In the genomic region with DNA sequence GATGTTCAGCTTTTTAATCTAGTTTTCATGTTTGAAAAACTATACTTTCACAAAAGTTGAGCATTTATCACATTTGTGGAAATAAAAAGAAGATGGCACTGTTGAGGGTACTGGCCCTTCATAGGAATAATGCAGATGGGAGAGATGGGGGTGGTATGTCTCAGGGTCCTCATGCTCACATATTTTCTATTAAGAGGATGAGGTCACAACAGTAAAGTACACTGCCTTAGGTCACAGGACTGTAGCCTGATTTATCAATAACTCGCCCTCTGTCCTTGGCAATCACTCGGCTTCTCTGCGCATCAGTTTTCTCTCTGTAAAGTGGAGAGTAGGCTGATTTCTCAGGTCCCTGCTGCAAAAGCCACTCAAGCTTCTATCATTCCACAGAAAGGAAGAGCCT, we compare ENCODE assay signal across 18 cellular contexts. TPM values are rescaled to one million over a fixed set of nuclear protein-coding genes. Genes with fewer than 3 reads are reported as not detected.
"Had no signal": no experiment of that assay in that cellular context is flagged by ENCODE, and none has a peak within 500 bp of the region (broad histone marks: within the 10 kb centered on the region; RNA-seq: fewer than 3 reads in every experiment).

No MANE protein-coding gene starts in this region.

- H3K9me3 Mint-ChIP-seq: activated CD4-positive, alpha-beta T cell treated with anti-CD3 and anti-CD28 coated beads, Interleukin-2, amount 10 ng/mL, durations not matched to agents 7 days and 5 days; activated naive CD8-positive, alpha-beta T cell treated with anti-CD3 and anti-CD28 coated beads, Interleukin-2, amount 10 ng/mL, durations not matched to agents 7 days and 5 days; brain; central memory CD8-positive, alpha-beta T cell; stimulated activated naive CD8-positive, alpha-beta T cell treated with anti-CD3 and anti-CD28 coated beads, Interleukin-15, amount 100 ng/mL, for 72 hours; WTC11 had no signal

- H3K9me3 ChIP-seq: esophagus squamous epithelium, psoas muscle, right lobe of liver, upper lobe of right lung had no signal

- DNase-seq: activated CD4-positive, alpha-beta T cell treated with anti-CD3 and anti-CD28 coated beads, Interleukin-2, amount 10 ng/mL, durations not matched to agents 7 days and 5 days; activated naive CD4-positive, alpha-beta T cell; activated naive CD8-positive, alpha-beta T cell treated with anti-CD3 and anti-CD28 coated beads, Interleukin-2, amount 10 ng/mL, durations not matched to agents 7 days and 5 days; esophagus squamous epithelium; foreskin fibroblast; hippocampal formation; left ventricle myocardium superior; psoas muscle; right lobe of liver; stimulated activated naive CD8-positive, alpha-beta T cell treated with anti-CD3 and anti-CD28 coated beads, Interleukin-15, amount 100 ng/mL, for 72 hours; upper lobe of right lung had no signal

- H3K4me3 ChIP-seq: coronary artery, esophagus squamous epithelium, psoas muscle, right lobe of liver, smooth muscle cell had no signal

- H3K27ac Mint-ChIP-seq: activated CD4-positive, alpha-beta T cell treated with anti-CD3 and anti-CD28 coated beads, Interleukin-2, amount 10 ng/mL, durations not matched to agents 7 days and 5 days; activated naive CD8-positive, alpha-beta T cell treated with anti-CD3 and anti-CD28 coated beads, Interleukin-2, amount 10 ng/mL, durations not matched to agents 7 days and 5 days; brain; stimulated activated naive CD8-positive, alpha-beta T cell treated with anti-CD3 and anti-CD28 coated beads, Interleukin-15, amount 100 ng/mL, for 72 hours; WTC11 had no signal

- ATAC-seq: left ventricle myocardium superior; psoas muscle; stimulated activated naive CD8-positive, alpha-beta T cell treated with anti-CD3 and anti-CD28 coated beads, Interleukin-15, amount 100 ng/mL, for 72 hours; WTC11 had no signal

- H3K36me3 Mint-ChIP-seq: activated naive CD8-positive, alpha-beta T cell treated with anti-CD3 and anti-CD28 coated beads, Interleukin-2, amount 10 ng/mL, durations not matched to agents 7 days and 5 days; WTC11 had no signal

- H3K4me3 Mint-ChIP-seq: activated CD4-positive, alpha-beta T cell treated with anti-CD3 and anti-CD28 coated beads, Interleukin-2, amount 10 ng/mL, durations not matched to agents 7 days and 5 days; activated naive CD8-positive, alpha-beta T cell treated with anti-CD3 and anti-CD28 coated beads, Interleukin-2, amount 10 ng/mL, durations not matched to agents 7 days and 5 days; brain; central memory CD8-positive, alpha-beta T cell; stimulated activated naive CD8-positive, alpha-beta T cell treated with anti-CD3 and anti-CD28 coated beads, Interleukin-15, amount 100 ng/mL, for 72 hours; WTC11 had no signal

- H3K4me2 ChIP-seq: smooth muscle cell had no signal

- H3K27me3 ChIP-seq: esophagus squamous epithelium, right lobe of liver, upper lobe of right lung had no signal

- H3K27me3 Mint-ChIP-seq: activated CD4-positive, alpha-beta T cell treated with anti-CD3 and anti-CD28 coated beads, Interleukin-2, amount 10 ng/mL, durations not matched to agents 7 days and 5 days; activated naive CD8-positive, alpha-beta T cell treated with anti-CD3 and anti-CD28 coated beads, Interleukin-2, amount 10 ng/mL, durations not matched to agents 7 days and 5 days; brain; central memory CD8-positive, alpha-beta T cell; stimulated activated naive CD8-positive, alpha-beta T cell treated with anti-CD3 and anti-CD28 coated beads, Interleukin-15, amount 100 ng/mL, for 72 hours had no signal

- H3K4me1 ChIP-seq: esophagus squamous epithelium, upper lobe of right lung had no signal

- FAIRE-seq: TTC549 had no signal

- H3K27ac ChIP-seq: coronary artery, esophagus squamous epithelium, psoas muscle, right lobe of liver, upper lobe of right lung had no signal

- H3K36me3 ChIP-seq: esophagus squamous epithelium, right lobe of liver, upper lobe of right lung had no signal

- H3K4me1 Mint-ChIP-seq: central memory CD8-positive, alpha-beta T cell; stimulated activated naive CD8-positive, alpha-beta T cell treated with anti-CD3 and anti-CD28 coated beads, Interleukin-15, amount 100 ng/mL, for 72 hours had no signal

RNA-seq across cellular contexts. Expression of gene PPP1R3G, which starts 55.9 kb away (rescaled TPM):
- polyA plus RNA-seq: neural cell had no signal
